28 cellular contexts compared by ENCODE assay signal in genomic region chrX:30150196-30150895, GRCh38.
A peak's percentile ranks its signal among the peaks of the same experiment; 100 is the strongest.
DNase-seq lines count a peak whose midpoint lies in the region; ATAC-seq, FAIRE-seq and TF ChIP-seq lines count a peak whose summit lies in the region.
"Had no signal": no experiment of that assay in that cellular context is flagged by ENCODE, and none has a peak within 500 bp of the region (broad histone marks: within the 10 kb centered on the region; RNA-seq: fewer than 3 reads in every experiment).

No MANE protein-coding gene starts in this region.

- H3K9me2 ChIP-seq in GM23248 (ENCODE audit: insufficient read depth), result no peaks in the 10 kb centered on the region

- no peak for FAIRE-seq in RCC 7860 (lab: Jason Lieb, UNC)

- H3K4me2 ChIP-seq in GM23248 (ENCODE audit: unreplicated experiment), result no peak overlapping the region
- H3K4me2 ChIP-seq: BLaER1 treated with 17β-estradiol and CSF1 and Interleukin-3, amounts not matched to agents 10 nM and 100 nM; hepatocyte had no signal

- TF ChIP-seq CTCF in fibroblast of mammary gland (conservative IDR thresholded peaks at IDR 0.05; ENCODE audit: control insufficient read depth, insufficient read depth, low read depth, low read length), result no peak

- in situ Hi-C loops in GM23248 (cut with MboI), result no loop called here

- H3K4me1 ChIP-seq in GM23248 (ENCODE audit: insufficient read depth), result no peaks in the 10 kb centered on the region
- H3K4me1 ChIP-seq: BLaER1 treated with 17β-estradiol and CSF1 and Interleukin-3, amounts not matched to agents 10 nM and 100 nM; gastroesophageal sphincter; upper lobe of left lung had no signal

- H3K79me2 ChIP-seq in GM23248 (ENCODE audit: insufficient read depth), result no peaks in the 10 kb centered on the region
- H3K79me2 ChIP-seq: hepatocyte had no signal

- H3K27me3 ChIP-seq in GM23248 (replicated peaks; ENCODE audit: insufficient read depth), result no peaks in the 10 kb centered on the region
- H3K27me3 ChIP-seq: BLaER1 treated with 17β-estradiol and CSF1 and Interleukin-3, amounts not matched to agents 10 nM and 100 nM; gastroesophageal sphincter; hepatocyte; upper lobe of left lung had no signal

- no peaks in the 10 kb centered on the region for H3F3A ChIP-seq in GM23248 (ENCODE audit: insufficient read depth)

- H3K4me3 ChIP-seq in GM23248, result no peak overlapping the region
- no peak overlapping the region for H3K4me3 ChIP-seq in fibroblast of mammary gland (ENCODE audit: control insufficient read depth, low read depth, low read length)
- H3K4me3 ChIP-seq: BLaER1 treated with 17β-estradiol and CSF1 and Interleukin-3, amounts not matched to agents 10 nM and 100 nM; gastroesophageal sphincter; hepatocyte; upper lobe of left lung had no signal

- WGBS in GM23248 (ENCODE audit: low coverage in 1 of 2, low lambda C conversion rate in 2 of 2, missing lambda C conversion rate in 2 of 2), 2 experiments, result 44 to 45% methylated on average over 4 to 6 of the region's 6 CpGs

- no peaks in the 10 kb centered on the region for H3K36me3 ChIP-seq in GM23248 (ENCODE audit: low read depth)
- H3K36me3 ChIP-seq: BLaER1 treated with 17β-estradiol and CSF1 and Interleukin-3, amounts not matched to agents 10 nM and 100 nM; gastroesophageal sphincter; upper lobe of left lung had no signal

- peak; percentile 2 for DNase-seq in Daoy (ENCODE audit: low read depth)
- DNase-seq in GM23248, result peak; percentile 27
- peak; percentile 22 for DNase-seq in RCC 7860 (ENCODE audit: low spot score)
- peak; percentile 2 for DNase-seq in fibroblast of mammary gland (ENCODE audit: low read depth)
- DNase-seq in activated gamma-delta T cell treated with Interleukin-2 at 50 U/mL for 16 hours, result no peak
- DNase-seq in substantia nigra (lab: John Stamatoyannopoulos, UW), result no peak
- DNase-seq: activated CD4-positive, alpha-beta T cell treated with anti-CD3 and anti-CD28 coated beads, Interleukin-2, amount 50 U/mL, for 4 hours; activated CD8-positive, alpha-beta memory T cell treated with anti-CD3 and anti-CD28 coated beads, Interleukin-2, amount 10 ng/mL, durations not matched to agents 7 days and 5 days; activated naive CD4-positive, alpha-beta T cell treated with Interleukin-2 at 50 U/mL for 16 hours; activated T-cell treated with anti-CD3 and anti-CD28 coated beads, Interleukin-2, amount 50 U/mL, for 48 hours; cerebellar nuclear complex; dermis blood vessel endothelial cell; GDM1; H9; left cardiac atrium; NCI-H1105; NCI-H187 treated with DMSO at 0.1 percent for 48 hours; NCI-H526 treated with DMSO at 0.1 percent for 48 hours; nephron progenitor cell; SIG-M5; stimulated activated CD4-positive, alpha-beta T cell treated with anti-CD3 and anti-CD28 coated beads, Interleukin-15, amount 100 ng/mL, for 24 hours had no signal

- no peaks in the 10 kb centered on the region for H3K9me3 ChIP-seq in GM23248 (ENCODE audit: low read depth)
- H3K9me3 ChIP-seq: BLaER1 treated with 17β-estradiol and CSF1 and Interleukin-3, amounts not matched to agents 10 nM and 100 nM; gastroesophageal sphincter; upper lobe of left lung had no signal

- ATAC-seq in activated CD4-positive, CD25-positive, alpha-beta regulatory T cell treated with anti-CD3 and anti-CD28 coated beads, Interleukin-2, amount 50 U/mL, for 24 hours, result no peak
- ATAC-seq: activated CD8-positive, alpha-beta memory T cell treated with anti-CD3 and anti-CD28 coated beads, Interleukin-2, amount 10 ng/mL, durations not matched to agents 7 days and 5 days; gastroesophageal sphincter; left cardiac atrium; Panc1; stimulated activated memory B cell treated with anti-CD40 and anti-IgM and Interleukin-4, amounts not matched to agents 10 μg/mL and 1 μg/mL and 100 μg/mL, for 72 hours had no signal

- H3K9ac ChIP-seq in GM23248, result no peak overlapping the region
- H3K9ac ChIP-seq: BLaER1 treated with 17β-estradiol and CSF1 and Interleukin-3, amounts not matched to agents 10 nM and 100 nM had no signal

- no peaks in the 10 kb centered on the region for H4K20me1 ChIP-seq in GM23248 (ENCODE audit: insufficient read depth)
- H4K20me1 ChIP-seq: BLaER1 treated with 17β-estradiol and CSF1 and Interleukin-3, amounts not matched to agents 10 nM and 100 nM had no signal

- H3K27ac ChIP-seq in GM23248 (no peak overlapping the region), substantia nigra (ENCODE audit: low read depth, low read length, poor library complexity, severe bottlenecking) (no peak overlapping the region)
- H3K27ac ChIP-seq: BLaER1 treated with 17β-estradiol and CSF1 and Interleukin-3, amounts not matched to agents 10 nM and 100 nM; gastroesophageal sphincter; hepatocyte; upper lobe of left lung had no signal

- no peak overlapping the region for H2AFZ ChIP-seq in GM23248
- H2AFZ ChIP-seq: hepatocyte had no signal

Comparison
In these comparisons a context has a peak if more than half of its experiments do, and no peak if none do; other contexts are left out.
1. DNase-seq: peak in Daoy (single experiment), GM23248 (single experiment), RCC 7860 (single experiment) and fibroblast of mammary gland (single experiment); none in activated gamma-delta T cell treated with Interleukin-2 at 50 U/mL for 16 hours (single experiment) and substantia nigra (0 of 49).